ENCODE assay signal across 8 cellular contexts in genomic region chr17:75515229-75515522, GRCh38. TPM values are rescaled to one million over a fixed set of nuclear protein-coding genes. Genes with fewer than 3 reads are reported as not detected.
DNase-seq lines count a peak whose midpoint lies in the region; ATAC-seq and TF ChIP-seq lines count a peak whose summit lies in the region.

No MANE protein-coding gene starts in this region.

- H3K4me2 ChIP-seq in OCI-LY1 (ENCODE audit: low read length), result peak overlapping the region; percentile 88

- H3K79me2 ChIP-seq in OCI-LY1 (ENCODE audit: insufficient read depth, low read length), result no peaks in the 10 kb centered on the region

- no peak overlapping the region for H3K27ac Mint-ChIP-seq in progenitor cell of endocrine pancreas

- H3K9me3 ChIP-seq in ES-I3 (ENCODE audit: control insufficient read depth, insufficient read depth, low read length) (no peaks in the 10 kb centered on the region), OCI-LY1 (ENCODE audit: low read length) (no peaks in the 10 kb centered on the region)

- peak overlapping the region; percentile 93 for H3K9ac ChIP-seq in ES-I3 (ENCODE audit: low read depth, low read length)
- H3K9ac ChIP-seq in OCI-LY1 (ENCODE audit: low read length), result peak overlapping the region; percentile 11; the same call in 1 of the 2 replicates

- no peaks in the 10 kb centered on the region for H3K27me3 Mint-ChIP-seq in progenitor cell of endocrine pancreas

- no peak for ATAC-seq in GM18517 (IDR thresholded peaks at IDR 0.05; ENCODE audit: unreplicated experiment)

- TF ChIP-seq CTCF in OCI-LY1 (IDR thresholded peaks at IDR 0.05; ENCODE audit: low read length) (no peak), progenitor cell of endocrine pancreas (IDR thresholded peaks at IDR 0.05; ENCODE audit: unreplicated experiment) (no peak)

- H3K4me3 Mint-ChIP-seq in progenitor cell of endocrine pancreas (ENCODE audit: low read depth), result peak overlapping the region; percentile 83

- no peaks in the 10 kb centered on the region for H3K27me3 ChIP-seq in OCI-LY1 (ENCODE audit: insufficient read depth, low read length)

- peaks cover 26% of the 10 kb centered on the region for H3K4me1 Mint-ChIP-seq in progenitor cell of endocrine pancreas (ENCODE audit: low read depth)

- H3K36me3 Mint-ChIP-seq in progenitor cell of endocrine pancreas (ENCODE audit: insufficient read depth), result peaks cover 12% of the 10 kb centered on the region

- H3K4me1 ChIP-seq in ES-I3 (ENCODE audit: insufficient read depth, low read length), result peaks cover 9% of the 10 kb centered on the region; the same call in 1 of the 2 replicates
- H3K4me1 ChIP-seq in OCI-LY1 (ENCODE audit: insufficient read depth, low read length, severe bottlenecking), result peaks cover 24% of the 10 kb centered on the region

- H3K9me2 ChIP-seq in OCI-LY1 (ENCODE audit: low read depth, low read length), result no peaks in the 10 kb centered on the region

- H3K4me3 ChIP-seq in OCI-LY1 (ENCODE audit: low read depth, low read length, poor library complexity, severe bottlenecking), result peak overlapping the region; percentile 85

- DNase-seq in epithelial cell of prostate (ENCODE audit: low read depth, low spot score), result no peak
- DNase-seq in progenitor cell of endocrine pancreas (ENCODE audit: low spot score, unreplicated experiment), result no peak
- no peak for DNase-seq in stimulated activated CD4-positive, alpha-beta T cell treated with anti-CD3 and anti-CD28 coated beads, Interleukin-1b, Interleukin-23, amount 100 ng/mL, for 48 hours
- no peak for DNase-seq in EL
- no peak for DNase-seq in HCEC 1CT

- H3K27ac ChIP-seq in OCI-LY1 (ENCODE audit: low read depth, low read length, poor library complexity, severe bottlenecking) (no peak overlapping the region), epithelial cell of prostate (peak overlapping the region; percentile 49)

- H4K20me1 ChIP-seq in OCI-LY1 (ENCODE audit: insufficient read depth, low read length), result no peaks in the 10 kb centered on the region

- H3K36me3 ChIP-seq in ES-I3 (ENCODE audit: insufficient read depth, low read length) (peaks cover 3% of the 10 kb centered on the region; the same call in 1 of the 2 replicates), OCI-LY1 (ENCODE audit: insufficient read depth, low read length) (peaks cover 7% of the 10 kb centered on the region; the same call in 1 of the 2 replicates)

- no peaks in the 10 kb centered on the region for H3K9me3 Mint-ChIP-seq in progenitor cell of endocrine pancreas (ENCODE audit: low read depth)

- H2AFZ ChIP-seq in OCI-LY1 (ENCODE audit: low read length), result no peak overlapping the region

- H3F3A ChIP-seq in OCI-LY1 (ENCODE audit: insufficient read depth, low read length), result no peaks in the 10 kb centered on the region

RNA-seq across cellular contexts. Expression of gene CASKIN2, which starts 0.2 kb away (rescaled TPM):
- total RNA-seq in progenitor cell of endocrine pancreas, result 47.6 and 50.6 TPM in 2 replicates

RNA-seq across cellular contexts. Expression of gene TSEN54, which starts 1.2 kb away (rescaled TPM):
- 56.0 and 56.4 TPM in 2 replicates for total RNA-seq in progenitor cell of endocrine pancreas

RNA-seq across cellular contexts. Expression of gene LLGL2, which starts 10.3 kb away (rescaled TPM):
- 232 and 235 TPM in 2 replicates for total RNA-seq in progenitor cell of endocrine pancreas

RNA-seq across cellular contexts. Expression of gene TMEM94, which starts 58.7 kb away (rescaled TPM):
- total RNA-seq in progenitor cell of endocrine pancreas, result 168 and 197 TPM in 2 replicates
